In genomic region chr12:13000616-13000934, GRCh38 we compare ENCODE assay signal across 9 cellular contexts. TPM values are rescaled to one million over a fixed set of nuclear protein-coding genes. Genes with fewer than 3 reads are reported as not detected.
DNase-seq lines count a peak whose midpoint lies in the region; ATAC-seq and TF ChIP-seq lines count a peak whose summit lies in the region.
"Had no signal": no experiment of that assay in that cellular context is flagged by ENCODE, and none has a peak within 500 bp of the region (broad histone marks: within the 10 kb centered on the region; RNA-seq: fewer than 3 reads in every experiment).

No MANE protein-coding gene starts in this region.

- H4K20me1 ChIP-seq in fibroblast of lung (ENCODE audit: control insufficient read depth, extremely low read depth, insufficient read depth, low read length): no peaks in the 10 kb centered on the region

- DNase-seq in CD1c-positive myeloid dendritic cell (ENCODE audit: extremely low spot score): peak; percentile 47
- DNase-seq in T-helper 17 cell: no peak
- no peak for DNase-seq in fibroblast of lung (ENCODE audit: low read depth in 2 of 2)
- DNase-seq in islet precursor cell: no peak
- no peak for DNase-seq in HuH-7 (ENCODE audit: low spot score)

- peaks cover 24% of the 10 kb centered on the region for H3K4me1 Mint-ChIP-seq in T-helper 17 cell

- H3K4me3 ChIP-seq in fibroblast of lung (replicated peaks in 1 of 4; ENCODE audit: control extremely low read depth in 1 of 4, insufficient read depth in 1 of 4, low read depth in 3 of 4, low read length in 4 of 4) (peak overlapping the region; percentile 58 to 72 (median 62)), neuron (ENCODE audit: low read length) (peak overlapping the region; percentile 59)

- peak overlapping the region; percentile 74 for H3K9ac ChIP-seq in fibroblast of lung (ENCODE audit: insufficient read depth, low read length)

- peak overlapping the region; percentile 81 for H3K27ac ChIP-seq in fibroblast of lung (ENCODE audit: insufficient read depth, low read length)

- H3K9me3 ChIP-seq in T-helper 17 cell (ENCODE audit: control insufficient read depth, low read length, poor library complexity, severe bottlenecking): no peaks in the 10 kb centered on the region
- no peaks in the 10 kb centered on the region for H3K9me3 ChIP-seq in fibroblast of lung (ENCODE audit: control insufficient read depth, insufficient read depth, low read depth, low read length)
- H3K9me3 ChIP-seq in neuron (ENCODE audit: low read length): no peaks in the 10 kb centered on the region

- ATAC-seq in GM19372 (IDR thresholded peaks at IDR 0.05; ENCODE audit: low read depth, unreplicated experiment): peak; percentile 38
- ATAC-seq in HG03520 (IDR thresholded peaks at IDR 0.05; ENCODE audit: unreplicated experiment): peak; percentile 32
- ATAC-seq in T-helper 17 cell: peak; percentile 53

- H3K4me3 Mint-ChIP-seq in T-helper 17 cell: peak overlapping the region; percentile 95

- no peaks in the 10 kb centered on the region for H3K36me3 Mint-ChIP-seq in T-helper 17 cell (ENCODE audit: low read depth)

- no peaks in the 10 kb centered on the region for H3K27me3 ChIP-seq in fibroblast of lung (ENCODE audit: control insufficient read depth, insufficient read depth, low read length)
- H3K27me3 ChIP-seq in neuron (ENCODE audit: insufficient read depth, low read length): no peaks in the 10 kb centered on the region

- peak overlapping the region; percentile 83 for H3K27ac Mint-ChIP-seq in T-helper 17 cell

- H3K27me3 Mint-ChIP-seq in T-helper 17 cell: no peaks in the 10 kb centered on the region

- peaks cover 19% of the 10 kb centered on the region for H3K4me1 ChIP-seq in fibroblast of lung (ENCODE audit: control insufficient read depth, extremely low read depth, insufficient read depth, low read length)
- peaks cover 2% of the 10 kb centered on the region for H3K4me1 ChIP-seq in neuron (ENCODE audit: insufficient read depth, low read length)

- peaks cover 44% of the 10 kb centered on the region for H3K79me2 ChIP-seq in fibroblast of lung (ENCODE audit: control insufficient read depth, insufficient read depth, low read length)

- H2AFZ ChIP-seq in fibroblast of lung (ENCODE audit: low read length) (peak overlapping the region; percentile 7), neuron (ENCODE audit: low read depth, low read length) (peak overlapping the region; percentile 77)

- no peak for TF ChIP-seq CTCF in fibroblast of lung (conservative IDR thresholded peaks at IDR 0.05 in 1 of 2, IDR thresholded peaks at IDR 0.05 in 1 of 2; ENCODE audit: low read depth in 1 of 2, low read length in 2 of 2)

- peak overlapping the region; percentile 91 for H3K4me2 ChIP-seq in fibroblast of lung (ENCODE audit: extremely low read depth, insufficient read depth, low read length)

- no peaks in the 10 kb centered on the region for H3K36me3 ChIP-seq in fibroblast of lung (ENCODE audit: control insufficient read depth, insufficient read depth, low read length)
- no peaks in the 10 kb centered on the region for H3K36me3 ChIP-seq in neuron (ENCODE audit: insufficient read depth, low read length)

RNA-seq across cellular contexts. Expression of gene HEBP1, which starts 0.5 kb away (rescaled TPM):
- total RNA-seq in T-helper 17 cell (10 to 100 TPM; 10.8 to 11.5 TPM), fibroblast of lung (23.6 and 33.7 TPM in 2 replicates)
- polyA plus RNA-seq in fibroblast of lung: 60.0 and 78.2 TPM in 2 replicates
- polyA plus RNA-seq in fibroblast of lung (2012): 98.9 and 153 TPM in 2 replicates
- polyA minus RNA-seq in fibroblast of lung (ENCODE audit: low replicate concordance): 80.3 and 148 TPM in 2 replicates

RNA-seq across cellular contexts. Expression of gene FAM234B, which starts 43.6 kb away (rescaled TPM):
- total RNA-seq in T-helper 17 cell: 1 to 10 TPM; 1.9 to 2.5 TPM
- total RNA-seq in fibroblast of lung: 6.7 and 10.4 TPM in 2 replicates
- 7.1 and 7.3 TPM in 2 replicates for polyA plus RNA-seq in fibroblast of lung
- 5.3 and 5.4 TPM in 2 replicates for polyA plus RNA-seq in fibroblast of lung (2012)
- 6.7 and 12.2 TPM in 2 replicates for polyA minus RNA-seq in fibroblast of lung (ENCODE audit: low replicate concordance)

RNA-seq across cellular contexts. Expression of gene GPRC5D, which starts 48.6 kb away (rescaled TPM):
- total RNA-seq in T-helper 17 cell (not detected), fibroblast of lung (not detected in 2 replicates)
- polyA plus RNA-seq in fibroblast of lung: 0.08 and 0.35 TPM in 2 replicates
- polyA plus RNA-seq in fibroblast of lung (2012): 0.38 TPM in 1 of 2 replicates, not detected in the other
- polyA minus RNA-seq in fibroblast of lung (ENCODE audit: low replicate concordance): 3.2 and 3.5 TPM in 2 replicates
- total RNA-seq: T-helper 1 cell treated with Interleukin-12 subunit alpha and Interleukin-12 subunit beta and Interleukin-4 antibody, amounts not matched to agents 30 ng/mL and 1 ng/mL, for 36 hours had no signal
